10 cellular contexts compared by ENCODE assay signal in genomic region chr1:160748182-160748876, GRCh38. TPM values are rescaled to one million over a fixed set of nuclear protein-coding genes. Genes with fewer than 3 reads are reported as not detected.
DNase-seq lines count a peak whose midpoint lies in the region; ATAC-seq and TF ChIP-seq lines count a peak whose summit lies in the region.
"Had no signal": no experiment of that assay in that cellular context is flagged by ENCODE, and none has a peak within 500 bp of the region (broad histone marks: within the 10 kb centered on the region; RNA-seq: fewer than 3 reads in every experiment).

No MANE protein-coding gene starts in this region.

- H3K36me3 Mint-ChIP-seq in HFFc6 (ENCODE audit: low read depth), result no peaks in the 10 kb centered on the region
- H3K36me3 Mint-ChIP-seq in activated CD8-positive, alpha-beta T cell treated with anti-CD3 and anti-CD28 coated beads, Interleukin-2, amount 10 ng/mL, durations not matched to agents 7 days and 5 days (ENCODE audit: low read depth), result peaks cover 92% of the 10 kb centered on the region

- H3K4me3 Mint-ChIP-seq in HFFc6, result no peak overlapping the region; the same call in 1 of the 2 replicates
- no peak overlapping the region for H3K4me3 Mint-ChIP-seq in activated CD8-positive, alpha-beta T cell treated with anti-CD3 and anti-CD28 coated beads, Interleukin-2, amount 10 ng/mL, durations not matched to agents 7 days and 5 days

- no peaks in the 10 kb centered on the region for H3K9me3 ChIP-seq in heart right ventricle
- H3K9me3 ChIP-seq in effector memory CD4-positive, alpha-beta T cell (ENCODE audit: control insufficient read depth, low read length), result no peaks in the 10 kb centered on the region
- H3K9me3 ChIP-seq: testis had no signal

- no peak for ATAC-seq in activated CD8-positive, alpha-beta T cell treated with anti-CD3 and anti-CD28 coated beads, Interleukin-2, amount 10 ng/mL, durations not matched to agents 7 days and 5 days
- no peak for ATAC-seq in heart right ventricle

- CTCF ChIA-PET in activated CD8-positive, alpha-beta T cell treated with anti-CD3 and anti-CD28 coated beads, Interleukin-2, amount 10 ng/mL, durations not matched to agents 7 days and 5 days (lab: Charles Lee), result interaction anchor here (1.0 to 13.3 kb wide), 8 partner anchors 10 to 69 kb away, joined by 3 to 217 read pairs (median 10); partner anchors contain the start of gene SLAMF7

- H3K4me1 Mint-ChIP-seq in HFFc6 (ENCODE audit: low read depth), result peaks cover 18% of the 10 kb centered on the region
- peaks cover 96% of the 10 kb centered on the region for H3K4me1 Mint-ChIP-seq in activated CD8-positive, alpha-beta T cell treated with anti-CD3 and anti-CD28 coated beads, Interleukin-2, amount 10 ng/mL, durations not matched to agents 7 days and 5 days (ENCODE audit: low read depth)

- H3K27ac ChIP-seq in heart right ventricle, result no peak overlapping the region
- no peak overlapping the region for H3K27ac ChIP-seq in effector memory CD4-positive, alpha-beta T cell (ENCODE audit: insufficient read depth, low read length, poor library complexity, severe bottlenecking)
- H3K27ac ChIP-seq: coronary artery, testis had no signal

- H3K9me3 Mint-ChIP-seq in HFFc6, result no peaks in the 10 kb centered on the region
- H3K9me3 Mint-ChIP-seq in activated CD8-positive, alpha-beta T cell treated with anti-CD3 and anti-CD28 coated beads, Interleukin-2, amount 10 ng/mL, durations not matched to agents 7 days and 5 days (ENCODE audit: insufficient read depth), result no peaks in the 10 kb centered on the region

- H3K4me1 ChIP-seq in heart right ventricle, result peaks cover 0 to 30% (median 0%) of the 10 kb centered on the region in 9 donors
- H3K4me1 ChIP-seq in effector memory CD4-positive, alpha-beta T cell (ENCODE audit: control insufficient read depth, insufficient read depth, low read length, poor library complexity, severe bottlenecking), result no peaks in the 10 kb centered on the region

- H3K36me3 ChIP-seq in heart right ventricle, result peaks cover 0 to 5% (median 0%) of the 10 kb centered on the region in 9 donors
- H3K36me3 ChIP-seq in effector memory CD4-positive, alpha-beta T cell (ENCODE audit: control insufficient read depth, insufficient read depth, low read length), result no peaks in the 10 kb centered on the region

- WGBS in heart right ventricle, 2 donors, result 87 to 88% methylated on average over 10 of the region's 10 CpGs

- TF ChIP-seq CTCF in HFFc6 (IDR thresholded peaks at IDR 0.05) (peak; percentile 54), heart right ventricle (IDR thresholded peaks at IDR 0.05) (peak in 1 of 9 donors; percentile 6)

- no peak overlapping the region for H3K27ac Mint-ChIP-seq in HFFc6
- H3K27ac Mint-ChIP-seq in activated CD8-positive, alpha-beta T cell treated with anti-CD3 and anti-CD28 coated beads, Interleukin-2, amount 10 ng/mL, durations not matched to agents 7 days and 5 days, result peak overlapping the region; percentile 40

- no peak overlapping the region for H3K4me3 ChIP-seq in heart right ventricle
- no peak overlapping the region for H3K4me3 ChIP-seq in effector memory CD4-positive, alpha-beta T cell (ENCODE audit: insufficient read depth, low read depth, low read length, poor library complexity, severe bottlenecking)
- H3K4me3 ChIP-seq: coronary artery, testis had no signal

- H3K27me3 Mint-ChIP-seq in HFFc6 (ENCODE audit: insufficient read depth), result peaks cover 12% of the 10 kb centered on the region
- no peaks in the 10 kb centered on the region for H3K27me3 Mint-ChIP-seq in activated CD8-positive, alpha-beta T cell treated with anti-CD3 and anti-CD28 coated beads, Interleukin-2, amount 10 ng/mL, durations not matched to agents 7 days and 5 days (ENCODE audit: low read depth)

- peak; percentile 68 for DNase-seq in EL
- peak; percentile 22 for DNase-seq in HFFc6
- no peak for DNase-seq in activated CD8-positive, alpha-beta T cell treated with anti-CD3 and anti-CD28 coated beads, Interleukin-2, amount 10 ng/mL, durations not matched to agents 7 days and 5 days
- peak; percentile 36 for DNase-seq in kidney tubule cell (ENCODE audit: low spot score)
- no peak for DNase-seq in heart right ventricle
- DNase-seq in COR-L47 (lab: John Stamatoyannopoulos, UW), result no peak
- no peak for DNase-seq in effector memory CD4-positive, alpha-beta T cell
- no peak for DNase-seq in amniotic stem cell (lab: John Stamatoyannopoulos, UW)
- DNase-seq: testis had no signal

- intact Hi-C loops in heart right ventricle (cut with DNase I), result no loop called here

- peaks cover 0 to 27% (median 10%) of the 10 kb centered on the region in 7 donors for H3K27me3 ChIP-seq in heart right ventricle
- H3K27me3 ChIP-seq in effector memory CD4-positive, alpha-beta T cell (replicated peaks; ENCODE audit: control insufficient read depth, insufficient read depth, low read length, poor library complexity, severe bottlenecking), result no peaks in the 10 kb centered on the region
- H3K27me3 ChIP-seq: testis had no signal

- POLR2A ChIA-PET in activated CD8-positive, alpha-beta T cell treated with anti-CD3 and anti-CD28 coated beads, Interleukin-2, amount 10 ng/mL, durations not matched to agents 7 days and 5 days (lab: Charles Lee), result interaction anchor here (0.7 to 1.1 kb wide), 3 partner anchors 8 to 36 kb away, joined by 3 read pairs; partner anchors contain the start of genes CD48 and SLAMF7

RNA-seq across cellular contexts. Expression of gene SLAMF7, which starts 9.3 kb away (rescaled TPM):
- not detected for total RNA-seq in HFFc6 (2021; fragmentation: NEBNext Ultra II Directional; extraction: Animal tissue kit (Norgen Biotek cat#: 25700))
- total RNA-seq in activated CD8-positive, alpha-beta T cell treated with anti-CD3 and anti-CD28 coated beads, Interleukin-2, amount 10 ng/mL, durations not matched to agents 7 days and 5 days, result 100 to 1,000 TPM in 1 of 2 experiments, 10 to 100 TPM in 1; 88.5 to 102 TPM
- total RNA-seq in heart right ventricle, result 10 to 100 TPM in 1 of 10 donors, under 1 TPM in 9; 0.11 to 19.4 (median 0.34) TPM
- under 1 TPM; 0.13 to 0.22 TPM for polyA plus RNA-seq in heart right ventricle

RNA-seq across cellular contexts. Expression of gene CD48, which starts 36.7 kb away (rescaled TPM):
- not detected for total RNA-seq in HFFc6 (2021; fragmentation: NEBNext Ultra II Directional; extraction: Animal tissue kit (Norgen Biotek cat#: 25700))
- total RNA-seq in activated CD8-positive, alpha-beta T cell treated with anti-CD3 and anti-CD28 coated beads, Interleukin-2, amount 10 ng/mL, durations not matched to agents 7 days and 5 days, result 100 to 1,000 TPM; 325 to 327 TPM
- 10 to 100 TPM in 1 of 10 donors, 1 to 10 TPM in 4, under 1 TPM in 5; 0.40 to 20.9 (median 0.96) TPM for total RNA-seq in heart right ventricle
- polyA plus RNA-seq in heart right ventricle, result 1 to 10 TPM in 1 of 2 donors, under 1 TPM in 1; 0.80 to 1.9 TPM

RNA-seq across cellular contexts. Expression of gene LY9, which starts 47.6 kb away (rescaled TPM):
- total RNA-seq in HFFc6 (2021; fragmentation: NEBNext Ultra II Directional; extraction: Animal tissue kit (Norgen Biotek cat#: 25700)), result not detected
- total RNA-seq in activated CD8-positive, alpha-beta T cell treated with anti-CD3 and anti-CD28 coated beads, Interleukin-2, amount 10 ng/mL, durations not matched to agents 7 days and 5 days, result 10 to 100 TPM; 24.7 to 24.9 TPM
- total RNA-seq in heart right ventricle, result 1 to 10 TPM in 1 of 10 donors, under 1 TPM in 4, not detected in 5; 0.25 to 1.4 (median 0.42) TPM
- polyA plus RNA-seq in heart right ventricle, result under 1 TPM in 1 of 2 donors, not detected in 1; 0.10 TPM

Comparison
In these comparisons a context has a peak if more than half of its experiments do, and no peak if none do; other contexts are left out.
1. DNase-seq: peak in EL (single experiment), HFFc6 (single experiment) and kidney tubule cell (single experiment); none in activated CD8-positive, alpha-beta T cell treated with anti-CD3 and anti-CD28 coated beads, Interleukin-2, amount 10 ng/mL, durations not matched to agents 7 days and 5 days (single experiment), heart right ventricle (0 of 2), COR-L47 (single experiment), effector memory CD4-positive, alpha-beta T cell (0 of 3) and amniotic stem cell (single experiment).
2. RNA of gene SLAMF7, which starts 9.3 kb away (total RNA-seq): 88.5 to 102 TPM in activated CD8-positive, alpha-beta T cell treated with anti-CD3 and anti-CD28 coated beads, Interleukin-2, amount 10 ng/mL, durations not matched to agents 7 days and 5 days; 0.11 to 19.4 TPM in heart right ventricle and not detected in HFFc6; every median in the first group is over 4 times any median in the second.
3. RNA of gene CD48, which starts 36.7 kb away (total RNA-seq): 325 to 327 TPM in activated CD8-positive, alpha-beta T cell treated with anti-CD3 and anti-CD28 coated beads, Interleukin-2, amount 10 ng/mL, durations not matched to agents 7 days and 5 days; 0.40 to 20.9 TPM in heart right ventricle and not detected in HFFc6; every median in the first group is over 10 times any median in the second.
4. RNA of gene LY9, which starts 47.6 kb away (total RNA-seq): 24.7 to 24.9 TPM in activated CD8-positive, alpha-beta T cell treated with anti-CD3 and anti-CD28 coated beads, Interleukin-2, amount 10 ng/mL, durations not matched to agents 7 days and 5 days; 0.25 to 1.4 TPM in heart right ventricle and not detected in HFFc6; every median in the first group is over 10 times any median in the second.